ENCODE assay signal across 9 cellular contexts in the genomic region with DNA sequence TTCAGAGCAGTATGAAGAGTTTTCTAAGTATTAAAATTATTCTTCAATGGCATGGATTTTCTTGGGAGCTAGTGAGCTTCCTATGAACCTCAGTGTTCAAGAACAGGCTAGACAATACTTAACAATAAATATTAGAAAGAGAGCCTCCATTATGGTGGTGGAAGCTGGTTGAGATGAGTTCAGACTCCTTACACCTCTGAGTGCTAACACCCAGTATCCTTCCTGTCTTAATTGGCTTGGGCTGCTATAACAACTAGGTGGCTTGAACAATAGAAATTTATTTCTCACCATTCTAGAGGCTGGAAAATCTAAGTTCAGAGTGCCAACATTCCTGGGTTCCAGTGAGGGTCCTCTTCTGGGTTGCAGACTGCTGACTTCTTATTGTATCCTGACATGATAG.
"Had no signal": no experiment of that assay in that cellular context is flagged by ENCODE, and none has a peak within 500 bp of the region (broad histone marks: within the 10 kb centered on the region; RNA-seq: fewer than 3 reads in every experiment).

No MANE protein-coding gene starts in this region.

- H3K27ac ChIP-seq: GM23248, HL-60 had no signal

- DNase-seq: GM23248, GOT3, H7, HFFc6 had no signal

- H3K4me1 Mint-ChIP-seq: IgD-negative memory B cell had no signal

- H3K36me3 Mint-ChIP-seq: IgD-negative memory B cell had no signal

- H3K4me1 ChIP-seq: HAP-1 had no signal

- H3K9me3 Mint-ChIP-seq: HFFc6, IgD-negative memory B cell had no signal

- ATAC-seq: HCT116, HepG2 had no signal

- H3K4me3 Mint-ChIP-seq: HFFc6, IgD-negative memory B cell had no signal

- H3K27ac Mint-ChIP-seq: HFFc6 had no signal

- H3K4me3 ChIP-seq: GM23248, HAP-1 had no signal

- H3K9me3 ChIP-seq: HAP-1 had no signal

- H3K36me3 ChIP-seq: HAP-1 had no signal
